12 cellular contexts compared by ENCODE assay signal in the genomic region with DNA sequence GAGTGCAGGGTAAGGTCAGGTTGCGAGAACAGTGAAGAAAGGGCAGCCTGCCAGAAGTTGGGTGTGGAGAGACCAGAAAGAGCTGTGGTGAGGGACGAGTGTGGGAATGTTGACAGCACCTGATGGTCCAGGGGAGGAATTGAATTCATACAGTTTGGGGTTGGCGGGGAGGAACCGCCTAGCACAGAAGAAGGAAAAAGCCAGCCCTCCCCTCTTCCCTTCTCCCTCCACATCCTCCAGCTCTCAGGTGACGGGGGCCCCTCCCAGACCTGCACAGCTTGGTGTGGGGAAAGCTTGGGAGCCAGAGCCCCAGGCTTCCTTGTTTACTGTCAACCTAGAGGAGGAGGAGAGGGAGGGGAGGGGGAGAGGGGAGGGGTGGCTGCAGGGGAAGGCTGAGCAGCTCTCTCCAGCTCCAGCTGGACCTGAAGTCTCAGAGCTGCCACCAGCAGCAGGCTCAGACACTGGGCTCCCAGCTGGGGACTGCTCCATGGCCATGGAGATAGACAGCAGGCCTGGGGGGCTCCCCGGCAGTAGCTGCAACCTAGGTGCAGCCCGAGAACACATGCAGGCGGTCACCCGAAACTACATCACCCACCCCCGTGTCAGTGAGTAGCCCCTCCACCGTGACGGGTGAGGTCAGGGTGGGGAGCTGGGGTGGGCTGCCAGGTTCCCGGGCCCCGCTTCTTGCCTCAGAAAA. TPM values are rescaled to one million over a fixed set of nuclear protein-coding genes. Genes with fewer than 3 reads are reported as not detected.
DNase-seq lines count a peak whose midpoint lies in the region; TF ChIP-seq lines count a peak whose summit lies in the region.
"Had no signal": no experiment of that assay in that cellular context is flagged by ENCODE, and none has a peak within 500 bp of the region (broad histone marks: within the 10 kb centered on the region; RNA-seq: fewer than 3 reads in every experiment).

A gene (plus strand): TSS at position 433 of the 697 bp plus-strand sequence. CDS start 55 bp downstream, at position 488.

- no peak within 1 kb of the TSS for H3K4me3 Mint-ChIP-seq in endothelial cell (ENCODE audit: unreplicated experiment)

- peak within 1 kb of the TSS; percentile 15 for H3K27ac Mint-ChIP-seq in endothelial cell (ENCODE audit: unreplicated experiment)

- no peaks in the 10 kb centered on the region for H3K36me3 Mint-ChIP-seq in endothelial cell (ENCODE audit: low read depth, unreplicated experiment)

- peaks cover 18% of the 10 kb centered on the region for H3K27me3 Mint-ChIP-seq in endothelial cell (ENCODE audit: unreplicated experiment)

- no peaks in the 10 kb centered on the region for H3K9me3 Mint-ChIP-seq in endothelial cell (ENCODE audit: unreplicated experiment)

- DNase-seq in NCI-H1417 (lab: John Stamatoyannopoulos, UW) (peak; percentile 51 to 86 (median 79)), NCI-H1417 treated with DMSO at 0.1 percent for 48 hours (lab: John Stamatoyannopoulos, UW) (no peak), NCI-H2029 treated with DMSO at 0.1 percent for 48 hours (lab: John Stamatoyannopoulos, UW) (peak; percentile 62), endothelial cell (ENCODE audit: low spot score) (no peak), renal cortical epithelial cell (ENCODE audit: low read depth) (peak; percentile 11), kidney glomerular epithelial cell (lab: John Stamatoyannopoulos, UW) (no peak), occipital lobe (lab: John Stamatoyannopoulos, UW) (no peak)
- no peak for DNase-seq in stimulated activated CD4-positive, alpha-beta T cell treated with anti-CD3 and anti-CD28 coated beads, Interleukin-4, amount 100 ng/mL, for 4 hours
- DNase-seq: amniotic stem cell; left ventricle myocardium superior; stimulated activated CD4-positive, alpha-beta T cell treated with anti-CD3 and anti-CD28 coated beads, Interleukin-4, amount 100 ng/mL, for 24 hours had no signal

- peaks cover 13% of the 10 kb centered on the region for H3K4me1 Mint-ChIP-seq in endothelial cell (ENCODE audit: unreplicated experiment)

- no peak for TF ChIP-seq CTCF in endothelial cell (IDR thresholded peaks at IDR 0.05; ENCODE audit: unreplicated experiment)

RNA-seq across cellular contexts. Expression of the gene that starts here (rescaled TPM):
- total RNA-seq in endothelial cell (ENCODE audit: unreplicated experiment) (not detected), renal cortical epithelial cell (0.89 TPM in 1 of 2 replicates, not detected in the other), occipital lobe (not detected)
- total RNA-seq: GM12878, left ventricle myocardium superior had no signal

Comparison
In these comparisons a context has a peak if more than half of its experiments do, and no peak if none do; other contexts are left out.
1. DNase-seq: peak in NCI-H1417 (3 of 3) and NCI-H2029 treated with DMSO at 0.1 percent for 48 hours (single experiment); none in NCI-H1417 treated with DMSO at 0.1 percent for 48 hours (single experiment), endothelial cell (single experiment), stimulated activated CD4-positive, alpha-beta T cell treated with anti-CD3 and anti-CD28 coated beads, Interleukin-4, amount 100 ng/mL, for 4 hours (0 of 2), kidney glomerular epithelial cell (single experiment) and occipital lobe (single experiment).
2. Peak in DNase-seq in renal cortical epithelial cell; RNA of the gene not detected or under 1 TPM.